ENCODE assay signal across 33 cellular contexts in the genomic region with DNA sequence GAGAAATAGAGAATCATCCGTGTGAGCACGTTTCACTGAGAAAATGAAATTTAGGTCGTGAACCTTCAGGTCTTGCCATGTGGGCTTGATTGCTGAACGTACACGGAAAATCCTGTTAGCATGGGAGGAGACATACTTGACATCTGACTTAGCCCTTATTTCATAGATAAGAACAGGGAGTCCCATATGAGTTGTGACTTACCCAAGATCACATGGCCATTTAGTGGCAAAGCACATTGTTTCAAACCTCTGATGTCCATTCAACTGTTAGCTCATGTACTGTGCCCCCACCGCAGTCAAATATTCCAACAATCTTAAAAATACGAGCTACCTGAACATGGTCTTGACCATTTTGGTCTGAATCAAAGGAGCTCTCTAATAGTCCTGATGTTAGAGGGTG.
A peak's percentile ranks its signal among the peaks of the same experiment; 100 is the strongest.
DNase-seq lines count a peak whose midpoint lies in the region; FAIRE-seq lines count a peak whose summit lies in the region.
"Had no signal": no experiment of that assay in that cellular context is flagged by ENCODE, and none has a peak within 500 bp of the region (broad histone marks: within the 10 kb centered on the region; RNA-seq: fewer than 3 reads in every experiment).

No MANE protein-coding gene starts in this region.

- no peak overlapping the region for H3K18ac ChIP-seq in trophoblast cell (ENCODE audit: low read length)

- H3K9me3 ChIP-seq in trophoblast cell (ENCODE audit: insufficient read depth, low read depth, low read length), result peaks cover 3% of the 10 kb centered on the region
- no peaks in the 10 kb centered on the region for H3K9me3 ChIP-seq in HAP-1
- H3K9me3 ChIP-seq: BE2C, Caco-2 had no signal

- H3K79me2 ChIP-seq in trophoblast cell (ENCODE audit: control insufficient read depth, insufficient read depth, low read length, poor library complexity), result no peaks in the 10 kb centered on the region

- H3K4me3 ChIP-seq in trophoblast cell (ENCODE audit: low read depth, low read length), result no peak overlapping the region
- H3K4me3 ChIP-seq in HAP-1, result no peak overlapping the region
- H3K4me3 ChIP-seq: A549; BLaER1; BLaER1 treated with 17β-estradiol and CSF1 and Interleukin-3, amounts not matched to agents 10 nM and 100 nM had no signal

- peak; percentile 31 for FAIRE-seq in HTR-8/SVneo (lab: Jason Lieb, UNC)
- FAIRE-seq: A204.1, A549, D721Med had no signal

- in situ Hi-C loops in HAP-1 (cut with MboI; ENCODE audit: low sequenced_read_pairs), result no loop called here

- H3K4me1 ChIP-seq in trophoblast cell (ENCODE audit: control insufficient read depth in 1 of 2, insufficient read depth in 2 of 2, low read length in 2 of 2) (no peaks in the 10 kb centered on the region), HAP-1 (no peaks in the 10 kb centered on the region)
- H3K4me1 ChIP-seq: A549, BE2C, Caco-2 had no signal

- H3K27me3 ChIP-seq in trophoblast cell (ENCODE audit: insufficient read depth, low read length), result no peaks in the 10 kb centered on the region
- no peaks in the 10 kb centered on the region for H3K27me3 ChIP-seq in HAP-1 (ENCODE audit: low read depth)
- H3K27me3 ChIP-seq: BE2C; BLaER1; BLaER1 treated with 17β-estradiol and CSF1 and Interleukin-3, amounts not matched to agents 10 nM and 100 nM had no signal

- WGBS in trophoblast cell (ENCODE audit: extremely low coverage, insufficient coverage, insufficient read length), result no CpG with 5 or more reads among the region's 7 CpGs

- H2BK120ac ChIP-seq in trophoblast cell (ENCODE audit: insufficient read depth, low read length, poor library complexity), result no peak overlapping the region

- H3K27ac ChIP-seq in trophoblast cell (ENCODE audit: low read depth, low read length), result no peak overlapping the region
- H3K27ac ChIP-seq: 22Rv1; A549; BLaER1; BLaER1 treated with 17β-estradiol and CSF1 and Interleukin-3, amounts not matched to agents 10 nM and 100 nM; C4-2B had no signal

- H4K8ac ChIP-seq in trophoblast cell (ENCODE audit: low read depth, low read length), result no peak overlapping the region

- H3K14ac ChIP-seq in trophoblast cell (ENCODE audit: low read length), result no peak overlapping the region

- no peak overlapping the region for H2AFZ ChIP-seq in trophoblast cell (ENCODE audit: insufficient read depth, low read length, poor library complexity)

- no peak overlapping the region for H3K23ac ChIP-seq in trophoblast cell (ENCODE audit: low read length)

- H2BK5ac ChIP-seq in trophoblast cell (ENCODE audit: low read depth, low read length, poor library complexity), result no peak overlapping the region

- no peak overlapping the region for H2AK5ac ChIP-seq in trophoblast cell (ENCODE audit: low read length)

- H3K36me3 ChIP-seq in trophoblast cell (ENCODE audit: control insufficient read depth in 1 of 2, insufficient read depth in 2 of 2, low read length in 2 of 2) (no peaks in the 10 kb centered on the region), HAP-1 (replicated peaks) (no peaks in the 10 kb centered on the region)
- H3K36me3 ChIP-seq: BE2C; BLaER1; BLaER1 treated with 17β-estradiol and CSF1 and Interleukin-3, amounts not matched to agents 10 nM and 100 nM had no signal

- DNase-seq in NCI-H82 (lab: John Stamatoyannopoulos, UW) (peak; percentile 0), NCI-H82 treated with DMSO at 0.1 percent for 48 hours (lab: John Stamatoyannopoulos, UW; ENCODE audit: unreplicated experiment) (no peak), HTR-8/SVneo (ENCODE audit: insufficient read length, low spot score) (no peak), trophoblast cell (peak; percentile 59 to 82), NCI-H2171 (lab: John Stamatoyannopoulos, UW) (no peak), HAP-1 (ENCODE audit: low spot score in 2 of 2) (no peak)
- DNase-seq: 8988T; ACHN; AML-193; BE2C; C1 segment of cervical spinal cord; Caco-2; Calu3; CD4-positive, alpha-beta memory T cell; CD4-positive, alpha-beta T cell; CD4-positive, CD25-positive, alpha-beta regulatory T cell; CD8-positive, alpha-beta memory T cell; CD8-positive, alpha-beta T cell; COR-L47; DMS 273 treated with DMSO at 0.1 percent for 48 hours; DMS153; DMS53; DMS79; DMS79 treated with DMSO at 0.1 percent for 48 hours; DND-41; EL had no signal

- H3K4ac ChIP-seq in trophoblast cell (ENCODE audit: low read depth, low read length), result no peak overlapping the region

- H3K79me1 ChIP-seq in trophoblast cell (ENCODE audit: low read length), result no peaks in the 10 kb centered on the region

- no peak overlapping the region for H3K9ac ChIP-seq in trophoblast cell (ENCODE audit: low read length)
- H3K9ac ChIP-seq: BLaER1; BLaER1 treated with 17β-estradiol and CSF1 and Interleukin-3, amounts not matched to agents 10 nM and 100 nM had no signal

- no peak overlapping the region for H2BK12ac ChIP-seq in trophoblast cell (ENCODE audit: low read length)

- no peak overlapping the region for H4K12ac ChIP-seq in trophoblast cell (ENCODE audit: low read depth, low read length)

- H3K4me2 ChIP-seq in trophoblast cell (ENCODE audit: low read length), result no peak overlapping the region
- H3K4me2 ChIP-seq: A549; BLaER1; BLaER1 treated with 17β-estradiol and CSF1 and Interleukin-3, amounts not matched to agents 10 nM and 100 nM had no signal

- H4K91ac ChIP-seq in trophoblast cell (ENCODE audit: low read depth, low read length), result no peak overlapping the region

Comparison
In these comparisons a context has a peak if more than half of its experiments do, and no peak if none do; other contexts are left out.
1. DNase-seq: peak in NCI-H82 (single experiment) and trophoblast cell (2 of 2); none in NCI-H82 treated with DMSO at 0.1 percent for 48 hours (single experiment), HTR-8/SVneo (single experiment), NCI-H2171 (single experiment) and HAP-1 (0 of 2).